In genomic region chr3:11717301-11717700, GRCh38 we compare ENCODE assay signal across 12 cellular contexts.
DNase-seq lines count a peak whose midpoint lies in the region; TF ChIP-seq lines count a peak whose summit lies in the region.
"Had no signal": no experiment of that assay in that cellular context is flagged by ENCODE, and none has a peak within 500 bp of the region (broad histone marks: within the 10 kb centered on the region; RNA-seq: fewer than 3 reads in every experiment).

No MANE protein-coding gene starts in this region.

- H3K27ac Mint-ChIP-seq in osteocyte (ENCODE audit: unreplicated experiment) = peak overlapping the region; percentile 95
- H3K27ac Mint-ChIP-seq in CD14-positive monocyte = no peak overlapping the region

- H3K27me3 Mint-ChIP-seq in osteocyte (ENCODE audit: unreplicated experiment) (no peaks in the 10 kb centered on the region), CD14-positive monocyte (ENCODE audit: low read depth in 3 of 3) (peaks cover 34 to 40% (median 37%) of the 10 kb centered on the region in 3 donors)

- peak overlapping the region; percentile 74 for H3K4me2 ChIP-seq in Loucy (ENCODE audit: low read depth, low read length, poor library complexity, severe bottlenecking)

- H3K79me2 ChIP-seq in Loucy (ENCODE audit: insufficient read depth, low read length) = no peaks in the 10 kb centered on the region

- H3K36me3 ChIP-seq in Loucy (ENCODE audit: insufficient read depth, low read length) = no peaks in the 10 kb centered on the region
- no peaks in the 10 kb centered on the region for H3K36me3 ChIP-seq in endocrine pancreas (ENCODE audit: control insufficient read depth, insufficient read depth, low read length)

- H3K27me3 ChIP-seq in Loucy (ENCODE audit: insufficient read depth, low read length, poor library complexity, severe bottlenecking) (peaks cover 6% of the 10 kb centered on the region), endocrine pancreas (ENCODE audit: control insufficient read depth, insufficient read depth, low read length) (no peaks in the 10 kb centered on the region)

- no peaks in the 10 kb centered on the region for H3K9me2 ChIP-seq in Loucy (replicated peaks; ENCODE audit: low read depth, low read length)

- no peak overlapping the region for H2AFZ ChIP-seq in Loucy (ENCODE audit: low read length)

- H3K4me3 Mint-ChIP-seq in osteocyte (ENCODE audit: unreplicated experiment) (peak overlapping the region; percentile 89), CD14-positive monocyte (no peak overlapping the region)

- TF ChIP-seq CTCF in Loucy (conservative IDR thresholded peaks at IDR 0.05; ENCODE audit: low read length) (no peak), osteocyte (IDR thresholded peaks at IDR 0.05) (no peak), CD14-positive monocyte (IDR thresholded peaks at IDR 0.05) (no peak)

- H3K9ac ChIP-seq in Loucy (ENCODE audit: low read depth, low read length, poor library complexity, severe bottlenecking) = no peak overlapping the region
- H3K9ac ChIP-seq in endocrine pancreas (ENCODE audit: control insufficient read depth, insufficient read depth, low read length) = no peak overlapping the region

- H3K36me3 Mint-ChIP-seq in osteocyte (ENCODE audit: unreplicated experiment) (no peaks in the 10 kb centered on the region), CD14-positive monocyte (no peaks in the 10 kb centered on the region)

- no peaks in the 10 kb centered on the region for H3F3A ChIP-seq in Loucy (ENCODE audit: low read depth)

- H3K9me3 Mint-ChIP-seq in osteocyte (ENCODE audit: unreplicated experiment) (no peaks in the 10 kb centered on the region), CD14-positive monocyte (peaks cover 0 to 8% (median 0%) of the 10 kb centered on the region in 7 donors)

- intact Hi-C loops in CD14-positive monocyte (cut with micrococcal nuclease) = no loop called here

- H3K4me1 Mint-ChIP-seq in osteocyte (ENCODE audit: unreplicated experiment) (peaks cover 39% of the 10 kb centered on the region), CD14-positive monocyte (peaks cover 26% of the 10 kb centered on the region)

- H3K9me3 ChIP-seq in Loucy (ENCODE audit: insufficient read depth, low read depth, low read length) (no peaks in the 10 kb centered on the region), endocrine pancreas (ENCODE audit: control insufficient read depth, low read length) (no peaks in the 10 kb centered on the region)
- H3K9me3 ChIP-seq: mucosa of descending colon had no signal

- peaks cover 23% of the 10 kb centered on the region for H3K4me1 ChIP-seq in Loucy (ENCODE audit: insufficient read depth, low read length, poor library complexity, severe bottlenecking)
- H3K4me1 ChIP-seq in endocrine pancreas (ENCODE audit: control insufficient read depth, insufficient read depth, low read length) = peaks cover 5% of the 10 kb centered on the region

- no peaks in the 10 kb centered on the region for H4K20me1 ChIP-seq in Loucy (ENCODE audit: insufficient read depth, low read length, poor library complexity, severe bottlenecking)

- H3K4me3 ChIP-seq in Loucy (ENCODE audit: low read length, poor library complexity, severe bottlenecking) = peak overlapping the region; percentile 78
- H3K4me3 ChIP-seq in endocrine pancreas (ENCODE audit: control insufficient read depth, insufficient read depth, low read length) = peak overlapping the region; percentile 90
- H3K4me3 ChIP-seq: mucosa of descending colon had no signal

- DNase-seq in AG08395 (ENCODE audit: low spot score) = peak; percentile 45
- DNase-seq in osteocyte (ENCODE audit: extremely low spot score, unreplicated experiment) = no peak
- DNase-seq in activated T-cell treated with anti-CD3 and anti-CD28 coated beads, Interleukin-2, amount 50 U/mL, for 1 hour = no peak
- no peak for DNase-seq in NCI-H82 treated with DMSO at 0.1 percent for 48 hours (lab: John Stamatoyannopoulos, UW; ENCODE audit: unreplicated experiment)
- no peak for DNase-seq in CD14-positive monocyte (ENCODE audit: low spot score)
- DNase-seq in NCI-H345 treated with DMSO at 0.1 percent for 48 hours (lab: John Stamatoyannopoulos, UW; ENCODE audit: unreplicated experiment) = no peak
- DNase-seq: H7, NCI-H345, T1000 had no signal
